In genomic region chr1:42153598-42153995, GRCh38 we compare ENCODE assay signal across 17 cellular contexts. TPM values are rescaled to one million over a fixed set of nuclear protein-coding genes. Genes with fewer than 3 reads are reported as not detected.
DNase-seq lines count a peak whose midpoint lies in the region; ATAC-seq lines count a peak whose summit lies in the region.
"Had no signal": no experiment of that assay in that cellular context is flagged by ENCODE, and none has a peak within 500 bp of the region (broad histone marks: within the 10 kb centered on the region; RNA-seq: fewer than 3 reads in every experiment).

No MANE protein-coding gene starts in this region.

- no peak overlapping the region for H4K8ac ChIP-seq in neuronal stem cell (ENCODE audit: low read depth, low read length)

- H2BK5ac ChIP-seq in neuronal stem cell (ENCODE audit: low read length), result peak overlapping the region; percentile 6

- no peak overlapping the region for H3K27ac ChIP-seq in neuronal stem cell (replicated peaks; ENCODE audit: low read length)
- H3K27ac ChIP-seq: 22Rv1, A549, C4-2B had no signal

- no peaks in the 10 kb centered on the region for H3K4me1 ChIP-seq in neuronal stem cell (ENCODE audit: control insufficient read depth in 2 of 2, insufficient read depth in 1 of 2, low read depth in 1 of 2, low read length in 2 of 2)
- H3K4me1 ChIP-seq: HAP-1 had no signal

- no peak overlapping the region for H2AK5ac ChIP-seq in neuronal stem cell (ENCODE audit: low read depth, low read length)

- H3K4me2 ChIP-seq in neuronal stem cell (ENCODE audit: insufficient read depth, low read length, poor library complexity, severe bottlenecking), result no peak overlapping the region
- H3K4me2 ChIP-seq: A549 had no signal

- H2BK120ac ChIP-seq in neuronal stem cell (ENCODE audit: low read depth, low read length), result no peak overlapping the region

- no peak overlapping the region for H2AFZ ChIP-seq in neuronal stem cell (ENCODE audit: low read length)

- H3K18ac ChIP-seq in neuronal stem cell (ENCODE audit: low read length), result no peak overlapping the region

- H3K23ac ChIP-seq in neuronal stem cell (ENCODE audit: low read depth, low read length, poor library complexity), result peak overlapping the region; percentile 17

- DNase-seq in activated CD4-positive, CD25-positive, alpha-beta regulatory T cell treated with anti-CD3 and anti-CD28 coated beads, Interleukin-2, amount 50 U/mL, for 72 hours, result peak; percentile 8
- DNase-seq in activated CD4-positive, CD25-positive, alpha-beta regulatory T cell (lab: John Stamatoyannopoulos, UW), result no peak
- DNase-seq in left colon, result no peak
- DNase-seq in neuronal stem cell (ENCODE audit: low spot score), result no peak
- DNase-seq in NCI-H2171 treated with DMSO at 0.1 percent for 48 hours (lab: John Stamatoyannopoulos, UW), result no peak
- DNase-seq in foreskin melanocyte, result no peak
- DNase-seq in cerebellar cortex (ENCODE audit: low spot score), result no peak
- DNase-seq: AML-193; CD4-positive, alpha-beta memory T cell; DMS79 treated with DMSO at 0.1 percent for 48 hours; GF-D8 had no signal

- H4K91ac ChIP-seq in neuronal stem cell (ENCODE audit: low read depth, low read length, poor library complexity), result no peak overlapping the region

- ATAC-seq in left colon, result peak; percentile 67
- ATAC-seq: A549 had no signal

- H3K9ac ChIP-seq in neuronal stem cell (ENCODE audit: low read depth, low read length, poor library complexity), result no peak overlapping the region

- no CpG with 5 or more reads among the region's 6 CpGs for WGBS in neuronal stem cell (ENCODE audit: extremely low coverage in 2 of 2, insufficient read length in 2 of 2, insufficient replicate concordance in 1 of 2), 2 donors

- H3K4me3 ChIP-seq in neuronal stem cell (ENCODE audit: low read length in 2 of 2), result no peak overlapping the region
- H3K4me3 ChIP-seq: A549, HAP-1 had no signal

- H3K27me3 ChIP-seq in neuronal stem cell (ENCODE audit: control insufficient read depth in 3 of 3, insufficient read depth in 3 of 3, low read depth in 1 of 3, low read length in 3 of 3), result peaks cover 0 to 9% (median 0%) of the 10 kb centered on the region in 3 experiments

- no peaks in the 10 kb centered on the region for H3K36me3 ChIP-seq in neuronal stem cell (replicated peaks in 1 of 2; ENCODE audit: control insufficient read depth in 2 of 2, insufficient read depth in 2 of 2, low read length in 2 of 2)
- H3K36me3 ChIP-seq: HAP-1 had no signal

- peak overlapping the region; percentile 58 for H3K14ac ChIP-seq in neuronal stem cell (ENCODE audit: low read length)

- intact Hi-C loops in left colon (cut with DNase I, micrococcal nuclease), result no loop called here

- H2BK15ac ChIP-seq in neuronal stem cell (ENCODE audit: low read length), result no peak overlapping the region

- H3K9me3 ChIP-seq in neuronal stem cell (replicated peaks in 1 of 2; ENCODE audit: control insufficient read depth in 2 of 2, insufficient read depth in 1 of 2, low read depth in 1 of 2, low read length in 2 of 2), result peaks cover 0 to 2% of the 10 kb centered on the region in 2 donors
- H3K9me3 ChIP-seq: A549, HAP-1 had no signal

- peaks cover 2% of the 10 kb centered on the region for H3K79me1 ChIP-seq in neuronal stem cell (ENCODE audit: low read depth, low read length)

- H3K4ac ChIP-seq in neuronal stem cell (ENCODE audit: low read length), result no peak overlapping the region

- H2BK12ac ChIP-seq in neuronal stem cell (ENCODE audit: low read length), result no peak overlapping the region

RNA-seq across cellular contexts. Expression of gene GUCA2B, which starts 0.4 kb away (rescaled TPM):
- 100 to 1,000 TPM in 1 of 2 donors, 10 to 100 TPM in 1; 86.9 to 414 TPM for total RNA-seq in left colon
- not detected for polyA plus RNA-seq in neuronal stem cell (2013, experiment 1 of 2)
- polyA plus RNA-seq in neuronal stem cell (2013, experiment 2 of 2), result not detected
- total RNA-seq: CD4-positive, alpha-beta memory T cell; H4 had no signal
- polyA plus RNA-seq: BJ; CD4-positive, alpha-beta memory T cell had no signal

RNA-seq across cellular contexts. Expression of gene GUCA2A, which starts 10.9 kb away (rescaled TPM):
- total RNA-seq in left colon, result 1,000 to 10,000 TPM; 1,178 to 2,096 TPM
- not detected for polyA plus RNA-seq in neuronal stem cell (2013, experiment 1 of 2)
- not detected for polyA plus RNA-seq in neuronal stem cell (2013, experiment 2 of 2)
- total RNA-seq: CD4-positive, alpha-beta memory T cell; H4 had no signal
- polyA plus RNA-seq: A549; BJ; CD4-positive, alpha-beta memory T cell had no signal
